In genomic region chrX:42943051-42943450, GRCh38 we compare ENCODE assay signal across 10 cellular contexts.
DNase-seq lines count a peak whose midpoint lies in the region; ATAC-seq and TF ChIP-seq lines count a peak whose summit lies in the region.
"Had no signal": no experiment of that assay in that cellular context is flagged by ENCODE, and none has a peak within 500 bp of the region (broad histone marks: within the 10 kb centered on the region; RNA-seq: fewer than 3 reads in every experiment).

No MANE protein-coding gene starts in this region.

- H3K27ac ChIP-seq in OCI-LY3 (ENCODE audit: low read length) (peak overlapping the region; percentile 65), A673 (ENCODE audit: low read depth, low read length, poor library complexity, severe bottlenecking) (no peak overlapping the region)
- H3K27ac ChIP-seq: VCaP had no signal

- H3K36me3 ChIP-seq in OCI-LY3 (replicated peaks; ENCODE audit: low read depth, low read length): peaks cover 6% of the 10 kb centered on the region
- H3K36me3 ChIP-seq in mucosa of descending colon (ENCODE audit: low read depth): no peaks in the 10 kb centered on the region
- no peaks in the 10 kb centered on the region for H3K36me3 ChIP-seq in A673 (ENCODE audit: insufficient read depth, low read length, poor library complexity, severe bottlenecking)

- H3K9ac ChIP-seq in OCI-LY3 (ENCODE audit: low read length): 0 out of 2 replicates have a peak overlapping the region, but pooled peaks have one; percentile 17

- H4K20me1 ChIP-seq in OCI-LY3 (ENCODE audit: insufficient read depth, low read length): no peaks in the 10 kb centered on the region

- intact Hi-C loops in mucosa of descending colon (cut with DNase I, micrococcal nuclease): no loop called here
- intact Hi-C loops in A673 (cut with micrococcal nuclease; ENCODE audit: unreplicated experiment): no loop called here

- peaks cover 49% of the 10 kb centered on the region for H3K4me1 ChIP-seq in OCI-LY3 (ENCODE audit: low read length)
- no peaks in the 10 kb centered on the region for H3K4me1 ChIP-seq in mucosa of descending colon (ENCODE audit: low read depth)
- H3K4me1 ChIP-seq in A673 (ENCODE audit: insufficient read depth, low read length, poor library complexity, severe bottlenecking): no peaks in the 10 kb centered on the region

- peak overlapping the region; percentile 67 for H2AFZ ChIP-seq in OCI-LY3 (ENCODE audit: low read depth, low read length)

- BruUV-seq in A673 (replicated peaks; lab: Mats Ljungman, UMichigan): no TSS peak

- ATAC-seq in GM18861 (IDR thresholded peaks at IDR 0.05; ENCODE audit: unreplicated experiment) (peak; percentile 5), GM21825 (IDR thresholded peaks at IDR 0.05; ENCODE audit: unreplicated experiment) (peak; percentile 15), mucosa of descending colon (peak; percentile 62)

- CTCF ChIA-PET in A673 (lab: Charles Lee): no interaction called here

- H3K9me3 ChIP-seq in OCI-LY3 (ENCODE audit: insufficient read depth, low read length) (0 out of 2 replicates have a peak, but pooled peaks cover 4% of the 10 kb centered on the region), mucosa of descending colon (no peaks in the 10 kb centered on the region), A673 (ENCODE audit: low read depth, low read length, poor library complexity, severe bottlenecking) (no peaks in the 10 kb centered on the region)

- no peaks in the 10 kb centered on the region for H3K79me2 ChIP-seq in OCI-LY3 (ENCODE audit: low read length)

- POLR2A ChIA-PET in A673 (lab: Charles Lee; ENCODE audit: low non-redundant PET): no interaction called here

- peak overlapping the region; percentile 37 for H3K4me2 ChIP-seq in OCI-LY3 (ENCODE audit: low read length)

- no peak for DNase-seq in mucosa of descending colon
- no peak for DNase-seq in NOMO-1 treated with DMSO at 0.1 percent for 48 hours (lab: John Stamatoyannopoulos, UW; ENCODE audit: unreplicated experiment)
- no peak for DNase-seq in DMS79 (lab: John Stamatoyannopoulos, UW)
- no peak for DNase-seq in AG20443 (ENCODE audit: low spot score)
- no peak for DNase-seq in A673 (ENCODE audit: low spot score)
- DNase-seq: NCI-H345 had no signal

- TF ChIP-seq CTCF in OCI-LY3 (IDR thresholded peaks at IDR 0.05; ENCODE audit: low read depth, low read length) (no peak), mucosa of descending colon (IDR thresholded peaks at IDR 0.05) (no peak), A673 (conservative IDR thresholded peaks at IDR 0.05; ENCODE audit: low read depth, low read length) (no peak)

- H3K4me3 ChIP-seq in OCI-LY3 (ENCODE audit: low read length): no peak overlapping the region
- no peak overlapping the region for H3K4me3 ChIP-seq in mucosa of descending colon
- H3K4me3 ChIP-seq in A673 (ENCODE audit: low read depth, low read length, poor library complexity, severe bottlenecking): no peak overlapping the region

- H3K27me3 ChIP-seq in OCI-LY3 (ENCODE audit: low read depth, low read length) (no peaks in the 10 kb centered on the region), A673 (replicated peaks; ENCODE audit: insufficient read depth, low read depth, low read length, poor library complexity) (no peaks in the 10 kb centered on the region)

Comparison
In these comparisons a context has a peak if more than half of its experiments do, and no peak if none do; other contexts are left out.
1. ATAC-seq: peak in every context shown above with its lines; median percentile 62 in mucosa of descending colon; 15 in GM21825; 5 in GM18861.